7 cellular contexts compared by ENCODE assay signal in genomic region chr10:132518572-132519381, GRCh38. TPM values are rescaled to one million over a fixed set of nuclear protein-coding genes. Genes with fewer than 3 reads are reported as not detected.
DNase-seq lines count a peak whose midpoint lies in the region; ATAC-seq and TF ChIP-seq lines count a peak whose summit lies in the region.

No MANE protein-coding gene starts in this region.

- H3K4me3 ChIP-seq in iPS-15b (ENCODE audit: low read depth, low read length): peak overlapping the region; percentile 66
- H3K4me3 ChIP-seq in stomach: peak overlapping the region in 2 of 4 donors; percentile 5 to 9
- H3K4me3 ChIP-seq in BE2C (ENCODE audit: low read depth, low read length): no peak overlapping the region

- intact Hi-C loops in stomach (cut with DNase I; ENCODE audit: low total_unique reads): no loop called here

- WGBS in stomach, 5 donors: 35 to 49% (median 39%) methylated on average over 23 to 29 of the region's 29 CpGs

- no peak for TF ChIP-seq EP300 in stomach (IDR thresholded peaks at IDR 0.05)

- H3K27me3 ChIP-seq in iPS-15b (ENCODE audit: control insufficient read depth, insufficient read depth, low read length) (peaks cover 7% of the 10 kb centered on the region), stomach (no peaks in the 10 kb centered on the region), BE2C (no peaks in the 10 kb centered on the region)

- no peaks in the 10 kb centered on the region for H3K36me3 ChIP-seq in iPS-15b (ENCODE audit: control insufficient read depth, insufficient read depth, low read length)
- no peaks in the 10 kb centered on the region for H3K36me3 ChIP-seq in stomach
- H3K36me3 ChIP-seq in BE2C: no peaks in the 10 kb centered on the region

- no peak for TF ChIP-seq POLR2A in stomach (IDR thresholded peaks at IDR 0.05)

- peak overlapping the region; percentile 71 to 91 (median 88) for H3K27ac ChIP-seq in stomach

- H3K9me3 ChIP-seq in iPS-15b (ENCODE audit: control insufficient read depth, insufficient read depth, low read length) (no peaks in the 10 kb centered on the region), stomach (no peaks in the 10 kb centered on the region), BE2C (no peaks in the 10 kb centered on the region)

- peaks cover 8% of the 10 kb centered on the region for H3K4me1 ChIP-seq in iPS-15b (ENCODE audit: control insufficient read depth, insufficient read depth, low read length)
- H3K4me1 ChIP-seq in stomach: peaks cover 45 to 65% (median 56%) of the 10 kb centered on the region in 4 donors
- peaks cover 12% of the 10 kb centered on the region for H3K4me1 ChIP-seq in BE2C

- ATAC-seq in HG03460 (IDR thresholded peaks at IDR 0.05; ENCODE audit: unreplicated experiment): no peak

- no peak overlapping the region for H3K9ac ChIP-seq in iPS-15b (ENCODE audit: low read depth, low read length)

- peak; percentile 80 for DNase-seq in HuH-7.5 (ENCODE audit: low spot score)
- peak; percentile 66 to 69 for DNase-seq in SHP77 (lab: John Stamatoyannopoulos, UW)
- peak; percentile 92 for DNase-seq in stomach
- DNase-seq in central memory CD4-positive, alpha-beta T cell: no peak
- DNase-seq in BE2C: no peak

- TF ChIP-seq CTCF in stomach (IDR thresholded peaks at IDR 0.05) (no peak), BE2C (IDR thresholded peaks at IDR 0.05; ENCODE audit: low read depth, low read length) (no peak)

RNA-seq across cellular contexts. Expression of gene INPP5A, which starts 18.8 kb away (rescaled TPM):
- total RNA-seq in stomach: 10 to 100 TPM; 30.4 to 72.3 (median 50.6) TPM
- polyA plus RNA-seq in stomach: 10 to 100 TPM; 17.2 to 22.1 (median 21.8) TPM
- 4.3 TPM for polyA plus RNA-seq in BE2C (2012; ENCODE audit: insufficient read depth, insufficient read length, low read depth)

Comparison
In these comparisons a context has a peak if more than half of its experiments do, and no peak if none do; other contexts are left out.
1. DNase-seq: peak in HuH-7.5 (single experiment), SHP77 (2 of 2) and stomach (single experiment); none in central memory CD4-positive, alpha-beta T cell (single experiment) and BE2C (single experiment).